In the genomic region with DNA sequence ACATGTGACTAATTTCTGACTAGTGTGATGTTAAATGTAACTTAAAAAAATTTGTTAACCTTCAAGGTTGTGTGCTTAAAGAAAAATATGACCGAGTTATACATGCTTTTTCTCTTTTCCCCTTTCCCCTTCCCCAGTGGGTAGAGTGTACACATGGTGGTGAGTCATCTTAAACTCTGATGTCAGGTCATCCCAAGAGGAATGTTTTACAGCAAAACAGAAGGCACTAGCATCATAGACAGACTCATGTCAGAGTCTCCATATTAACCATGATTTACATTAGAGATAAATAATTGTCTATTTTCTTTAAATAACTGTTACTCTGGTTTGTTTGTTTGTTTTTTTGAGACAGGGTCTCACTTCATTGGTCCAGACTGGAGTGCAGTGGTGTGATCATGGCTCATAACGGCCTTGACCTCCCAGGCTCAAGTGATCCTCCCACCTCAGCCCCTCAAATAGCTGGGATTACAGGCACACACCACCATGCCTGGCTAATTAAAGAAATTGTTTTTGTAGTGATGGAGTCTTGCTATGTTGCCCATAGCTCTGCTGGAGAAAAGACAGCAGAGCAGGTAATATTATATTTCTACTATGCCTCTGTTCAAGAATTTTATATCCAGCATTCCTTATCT, we compare ENCODE assay signal across 22 cellular contexts.
DNase-seq lines count a peak whose midpoint lies in the region; TF ChIP-seq lines count a peak whose summit lies in the region.
"Had no signal": no experiment of that assay in that cellular context is flagged by ENCODE, and none has a peak within 500 bp of the region (broad histone marks: within the 10 kb centered on the region; RNA-seq: fewer than 3 reads in every experiment).

No MANE protein-coding gene starts in this region.

- DNase-seq in DMS53 (lab: John Stamatoyannopoulos, UW), result peak; percentile 2
- DNase-seq in DMS53 treated with DMSO at 0.1 percent for 48 hours (lab: John Stamatoyannopoulos, UW; ENCODE audit: unreplicated experiment), result no peak
- peak; percentile 73 for DNase-seq in astrocyte of the spinal cord (ENCODE audit: low read depth, low spot score)
- peak; percentile 28 for DNase-seq in fibroblast of villous mesenchyme (ENCODE audit: low read depth)
- DNase-seq in GOT3 (lab: John Stamatoyannopoulos, UW), result no peak
- no peak for DNase-seq in NOMO-1 treated with dmso at 0.1 percent for 144 hours (lab: John Stamatoyannopoulos, UW; ENCODE audit: unreplicated experiment)
- no peak for DNase-seq in GM20000 (ENCODE audit: low spot score)
- DNase-seq in activated naive CD4-positive, alpha-beta T cell treated with anti-CD3 and anti-CD28 coated beads, Interleukin-2, amount 50 U/mL, for 16 hours, result no peak
- DNase-seq: activated CD8-positive, alpha-beta T cell treated with anti-CD3 and anti-CD28 coated beads for 36 hours; activated gamma-delta T cell; activated T-cell treated with anti-CD3 and anti-CD28 coated beads for 4 hours; caudate nucleus; COR-L47; kidney glomerular epithelial cell; NCI-H2171; NCI-H526; small intestine; stimulated activated CD4-positive, alpha-beta T cell treated with anti-CD3 and anti-CD28 coated beads, Interleukin-2, amount 100 ng/mL, for 48 hours; stimulated activated naive CD4-positive, alpha-beta T cell; T1000; thyroid gland had no signal

- no peak overlapping the region for H3K4me3 ChIP-seq in astrocyte of the spinal cord (ENCODE audit: low read depth, low read length)
- no peak overlapping the region for H3K4me3 ChIP-seq in fibroblast of villous mesenchyme (ENCODE audit: low read depth, low read length)
- H3K4me3 ChIP-seq: prostate gland, thyroid gland had no signal

- TF ChIP-seq CTCF in astrocyte of the spinal cord (IDR thresholded peaks at IDR 0.05; ENCODE audit: low read depth, low read length) (no peak), fibroblast of villous mesenchyme (IDR thresholded peaks at IDR 0.05; ENCODE audit: insufficient read depth, low read depth, low read length) (no peak), GM20000 (IDR thresholded peaks at IDR 0.05; ENCODE audit: extremely low read depth, missing control alignments) (no peak)

- in situ Hi-C loops in astrocyte of the spinal cord (cut with HindIII; ENCODE audit: low sequenced_read_pairs), result no loop called here

Comparison
In these comparisons a context has a peak if more than half of its experiments do, and no peak if none do; other contexts are left out.
1. DNase-seq: peak in DMS53 (single experiment), astrocyte of the spinal cord (single experiment) and fibroblast of villous mesenchyme (single experiment); none in DMS53 treated with DMSO at 0.1 percent for 48 hours (single experiment), GOT3 (single experiment), NOMO-1 treated with dmso at 0.1 percent for 144 hours (single experiment), GM20000 (single experiment) and activated naive CD4-positive, alpha-beta T cell treated with anti-CD3 and anti-CD28 coated beads, Interleukin-2, amount 50 U/mL, for 16 hours (single experiment).